Comparison of ENCODE assay signal across 14 cellular contexts in the genomic region with DNA sequence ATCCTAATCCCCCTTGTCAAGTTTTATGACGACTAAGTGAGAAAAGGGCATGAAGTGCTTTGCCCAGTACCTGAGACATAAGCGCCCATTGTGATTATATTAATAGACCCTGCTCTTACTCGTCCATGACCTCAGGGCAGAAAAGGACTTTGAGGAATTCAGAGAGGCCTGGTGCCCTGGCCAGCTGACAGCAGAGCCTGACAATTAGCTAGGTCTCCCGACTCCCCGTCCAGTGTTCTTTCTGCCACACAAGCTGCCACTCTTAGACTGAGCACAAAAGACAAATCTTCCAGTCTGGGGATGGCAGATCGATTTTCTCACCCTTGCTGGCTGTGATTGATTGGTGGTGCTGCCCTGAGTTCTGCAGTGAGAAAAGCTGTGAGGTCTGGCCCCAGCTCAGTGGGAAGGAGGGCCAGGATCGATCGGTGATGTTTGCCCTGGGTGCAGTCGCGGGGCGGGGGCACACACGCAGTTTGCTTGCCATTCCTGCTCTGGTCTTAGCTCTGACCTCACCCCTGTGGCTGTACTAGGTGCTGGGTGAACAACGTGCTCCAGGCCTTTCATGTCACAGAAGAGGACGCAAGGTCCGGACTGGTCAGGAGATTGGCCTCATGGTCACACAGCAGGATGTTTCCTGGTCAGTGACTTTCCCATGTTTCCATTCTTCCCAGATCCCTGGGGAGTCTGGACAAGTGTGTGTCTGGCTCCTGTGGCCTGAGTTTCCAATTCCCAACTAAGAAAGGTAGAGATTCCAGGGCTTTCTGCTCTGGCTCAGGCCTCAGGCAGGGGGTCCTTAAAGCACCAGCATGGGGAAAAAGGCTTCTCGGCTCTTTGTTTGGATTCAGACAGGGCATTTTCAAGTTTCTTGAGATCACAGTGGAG.
DNase-seq lines count a peak whose midpoint lies in the region; ATAC-seq and TF ChIP-seq lines count a peak whose summit lies in the region.
"Had no signal": no experiment of that assay in that cellular context is flagged by ENCODE, and none has a peak within 500 bp of the region (broad histone marks: within the 10 kb centered on the region; RNA-seq: fewer than 3 reads in every experiment).

No MANE protein-coding gene starts in this region.

- peaks cover 95% of the 10 kb centered on the region for H3K27me3 Mint-ChIP-seq in endodermal cell (ENCODE audit: insufficient read depth)
- peaks cover 0 to 9% (median 0%) of the 10 kb centered on the region in 5 donors for H3K27me3 Mint-ChIP-seq in naive thymus-derived CD4-positive, alpha-beta T cell
- H3K27me3 Mint-ChIP-seq in activated CD4-positive, alpha-beta T cell treated with anti-CD3 and anti-CD28 coated beads for 36 hours, result peaks cover 2% of the 10 kb centered on the region
- H3K27me3 Mint-ChIP-seq: activated T-cell treated with anti-CD3 and anti-CD28 coated beads, Interleukin-2, amount 50 U/mL, for 24 hours had no signal

- peaks cover 25% of the 10 kb centered on the region for H3K4me1 Mint-ChIP-seq in endodermal cell
- H3K4me1 Mint-ChIP-seq in naive thymus-derived CD4-positive, alpha-beta T cell, result peaks cover 0 to 2% (median 0%) of the 10 kb centered on the region in 7 donors
- no peaks in the 10 kb centered on the region for H3K4me1 Mint-ChIP-seq in activated CD4-positive, alpha-beta T cell treated with anti-CD3 and anti-CD28 coated beads for 36 hours

- no peaks in the 10 kb centered on the region for H3K79me1 ChIP-seq in mesenchymal stem cell (replicated peaks; ENCODE audit: low read length, poor library complexity, severe bottlenecking)

- H4K91ac ChIP-seq in mesenchymal stem cell (ENCODE audit: low read length), result peak overlapping the region; percentile 22

- H3K27ac Mint-ChIP-seq in endodermal cell, result peak overlapping the region; percentile 36
- no peak overlapping the region for H3K27ac Mint-ChIP-seq in naive thymus-derived CD4-positive, alpha-beta T cell
- no peak overlapping the region for H3K27ac Mint-ChIP-seq in activated CD4-positive, alpha-beta T cell treated with anti-CD3 and anti-CD28 coated beads for 36 hours
- H3K27ac Mint-ChIP-seq: activated T-cell treated with anti-CD3 and anti-CD28 coated beads, Interleukin-2, amount 50 U/mL, for 24 hours had no signal

- H3K18ac ChIP-seq in mesenchymal stem cell (ENCODE audit: low read depth in 1 of 2, low read length in 2 of 2), result peak overlapping the region; percentile 2 to 90

- POLR2A ChIA-PET in naive thymus-derived CD4-positive, alpha-beta T cell (lab: Charles Lee), result no interaction called here
- POLR2A ChIA-PET in activated CD4-positive, alpha-beta T cell treated with anti-CD3 and anti-CD28 coated beads for 36 hours (lab: Charles Lee), result no interaction called here

- H3K27me3 ChIP-seq in HUES64 (ENCODE audit: insufficient read depth, low read length) (no peaks in the 10 kb centered on the region), endodermal cell (ENCODE audit: control insufficient read depth, insufficient read depth, low read length, poor library complexity, severe bottlenecking) (peaks cover 97% of the 10 kb centered on the region), mesenchymal stem cell (ENCODE audit: control insufficient read depth in 1 of 2, insufficient read depth in 1 of 2, low read length in 2 of 2) (peaks cover 4 to 19% of the 10 kb centered on the region in 2 experiments)
- H3K27me3 ChIP-seq in naive thymus-derived CD4-positive, alpha-beta T cell (ENCODE audit: control insufficient read depth in 2 of 2, insufficient read depth in 2 of 2, low read length in 2 of 2), result no peaks in the 10 kb centered on the region
- H3K27me3 ChIP-seq: testis had no signal

- H3K9me3 Mint-ChIP-seq in endodermal cell, result no peaks in the 10 kb centered on the region
- H3K9me3 Mint-ChIP-seq in naive thymus-derived CD4-positive, alpha-beta T cell, result no peaks in the 10 kb centered on the region
- H3K9me3 Mint-ChIP-seq in activated CD4-positive, alpha-beta T cell treated with anti-CD3 and anti-CD28 coated beads for 36 hours (ENCODE audit: low read depth), result no peaks in the 10 kb centered on the region
- H3K9me3 Mint-ChIP-seq: activated T-cell treated with anti-CD3 and anti-CD28 coated beads, Interleukin-2, amount 50 U/mL, for 24 hours had no signal

- no peak overlapping the region for H3K4me3 Mint-ChIP-seq in endodermal cell
- no peak overlapping the region for H3K4me3 Mint-ChIP-seq in naive thymus-derived CD4-positive, alpha-beta T cell
- H3K4me3 Mint-ChIP-seq in activated CD4-positive, alpha-beta T cell treated with anti-CD3 and anti-CD28 coated beads for 36 hours, result no peak overlapping the region
- H3K4me3 Mint-ChIP-seq: activated T-cell treated with anti-CD3 and anti-CD28 coated beads, Interleukin-2, amount 50 U/mL, for 24 hours had no signal

- H3K36me3 ChIP-seq in HUES64 (ENCODE audit: insufficient read depth, low read length) (no peaks in the 10 kb centered on the region), endodermal cell (ENCODE audit: control insufficient read depth, insufficient read depth, low read length) (no peaks in the 10 kb centered on the region), mesenchymal stem cell (ENCODE audit: control insufficient read depth in 1 of 2, insufficient read depth in 2 of 2, low read depth in 1 of 2, low read length in 2 of 2) (no peaks in the 10 kb centered on the region)
- no peaks in the 10 kb centered on the region for H3K36me3 ChIP-seq in naive thymus-derived CD4-positive, alpha-beta T cell (ENCODE audit: control insufficient read depth in 2 of 3, insufficient read depth in 3 of 3, low read length in 3 of 3)

- CTCF ChIA-PET in naive thymus-derived CD4-positive, alpha-beta T cell (lab: Charles Lee), result no interaction called here
- CTCF ChIA-PET in activated CD4-positive, alpha-beta T cell treated with anti-CD3 and anti-CD28 coated beads for 36 hours (lab: Charles Lee), result interaction anchor here (0.6 kb wide), 1 partner anchor 271 kb away, joined by 3 read pairs; no protein-coding TSS in a partner anchor

- no peak overlapping the region for H3K27ac ChIP-seq in HUES64 (ENCODE audit: low read depth, low read length)
- peak overlapping the region; percentile 85 for H3K27ac ChIP-seq in endodermal cell (ENCODE audit: low read depth, low read length)
- H3K27ac ChIP-seq in mesenchymal stem cell (ENCODE audit: low read length, poor library complexity, severe bottlenecking), result no peak overlapping the region
- H3K27ac ChIP-seq in naive thymus-derived CD4-positive, alpha-beta T cell (ENCODE audit: low read depth, low read length), result no peak overlapping the region
- H3K27ac ChIP-seq: testis had no signal

- no peak overlapping the region for H2AFZ ChIP-seq in mesenchymal stem cell (ENCODE audit: low read depth, low read length)

- H2BK5ac ChIP-seq in mesenchymal stem cell (ENCODE audit: low read depth, low read length, poor library complexity, severe bottlenecking), result no peak overlapping the region

- H3K4ac ChIP-seq in mesenchymal stem cell (ENCODE audit: low read depth in 1 of 2, low read length in 2 of 2), result peak overlapping the region in 1 of 2 experiments; percentile 60

- 74% methylated on average over 16 of the region's 16 CpGs for whole genome bisulfite sequencing in HUES64
- 61 to 79% methylated on average over 9 to 16 of the region's 16 CpGs for WGBS in endodermal cell (ENCODE audit: insufficient coverage in 1 of 2, insufficient read length in 1 of 2), 2 experiments
- WGBS in mesenchymal stem cell, result 48% methylated on average over 16 of the region's 16 CpGs

- DNase-seq in endodermal cell (peak; percentile 73), mesenchymal stem cell (peak; percentile 51), sciatic nerve (ENCODE audit: low spot score) (no peak)
- no peak for DNase-seq in naive thymus-derived CD4-positive, alpha-beta T cell
- no peak for DNase-seq in activated CD4-positive, alpha-beta T cell treated with anti-CD3 and anti-CD28 coated beads, Interleukin-2, amount 50 U/mL, for 1 hour
- no peak for DNase-seq in activated CD4-positive, alpha-beta T cell treated with anti-CD3 and anti-CD28 coated beads for 36 hours
- DNase-seq: activated T-cell treated with anti-CD3 and anti-CD28 coated beads, Interleukin-2, amount 50 U/mL, for 24 hours; dermis blood vessel endothelial cell; HCEC 1CT; mucosa of descending colon; NCI-H2107; testis had no signal

- no peak overlapping the region for H2AK5ac ChIP-seq in mesenchymal stem cell (ENCODE audit: low read length, severe bottlenecking)

- intact Hi-C loops in sciatic nerve (cut with DNase I), result no loop called here
- intact Hi-C loops in naive thymus-derived CD4-positive, alpha-beta T cell (cut with micrococcal nuclease), result no loop called here
- intact Hi-C loops in activated CD4-positive, alpha-beta T cell treated with anti-CD3 and anti-CD28 coated beads for 36 hours (cut with DNase I, micrococcal nuclease), result no loop called here

- peak overlapping the region; percentile 6 to 95 for H2BK12ac ChIP-seq in mesenchymal stem cell (ENCODE audit: low read length in 2 of 2)

- peak overlapping the region; percentile 5 for H4K8ac ChIP-seq in mesenchymal stem cell (ENCODE audit: low read length)

- H3K36me3 Mint-ChIP-seq in endodermal cell (ENCODE audit: low read depth), result no peaks in the 10 kb centered on the region
- H3K36me3 Mint-ChIP-seq in naive thymus-derived CD4-positive, alpha-beta T cell, result no peaks in the 10 kb centered on the region
- no peaks in the 10 kb centered on the region for H3K36me3 Mint-ChIP-seq in activated CD4-positive, alpha-beta T cell treated with anti-CD3 and anti-CD28 coated beads for 36 hours (ENCODE audit: low read depth)

- H3K4me3 ChIP-seq in HUES64 (ENCODE audit: low read length) (no peak overlapping the region), endodermal cell (ENCODE audit: low read length) (no peak overlapping the region), mesenchymal stem cell (ENCODE audit: insufficient read depth in 1 of 2, low read depth in 1 of 2, low read length in 2 of 2) (no peak overlapping the region)
- H3K4me3 ChIP-seq in naive thymus-derived CD4-positive, alpha-beta T cell (ENCODE audit: low read length), result no peak overlapping the region
- H3K4me3 ChIP-seq: mucosa of descending colon, testis had no signal

- peak overlapping the region in 1 of 2 experiments; percentile 80 for H3K23ac ChIP-seq in mesenchymal stem cell (ENCODE audit: low read length in 2 of 2)

- H3K14ac ChIP-seq in mesenchymal stem cell (ENCODE audit: low read length in 2 of 2), result peak overlapping the region in 1 of 2 experiments; percentile 95

- H3K9me3 ChIP-seq in HUES64 (ENCODE audit: insufficient read depth, low read depth, low read length) (no peaks in the 10 kb centered on the region), endodermal cell (ENCODE audit: control insufficient read depth, low read length) (peaks cover 10% of the 10 kb centered on the region), mesenchymal stem cell (ENCODE audit: control insufficient read depth, low read length) (peaks cover 5% of the 10 kb centered on the region)
- H3K9me3 ChIP-seq in naive thymus-derived CD4-positive, alpha-beta T cell (ENCODE audit: control insufficient read depth in 2 of 3, low read length in 3 of 3), result no peaks in the 10 kb centered on the region
- H3K9me3 ChIP-seq: mucosa of descending colon, testis had no signal

- ATAC-seq in sciatic nerve, result peak; percentile 41
- ATAC-seq in naive thymus-derived CD4-positive, alpha-beta T cell, result no peak
- ATAC-seq in activated CD4-positive, alpha-beta T cell treated with anti-CD3 and anti-CD28 coated beads for 36 hours, result no peak
- ATAC-seq in HG03039 (IDR thresholded peaks at IDR 0.05; ENCODE audit: unreplicated experiment), result no peak
- ATAC-seq: mucosa of descending colon had no signal

- H2BK15ac ChIP-seq in mesenchymal stem cell (ENCODE audit: low read depth, poor library complexity, severe bottlenecking), result peak overlapping the region; percentile 31

- peak overlapping the region; percentile 40 for H2BK120ac ChIP-seq in mesenchymal stem cell (ENCODE audit: low read depth, low read length)

- H3K4me1 ChIP-seq in HUES64 (ENCODE audit: insufficient read depth, low read length), result peaks cover 10% of the 10 kb centered on the region
- peaks cover 20% of the 10 kb centered on the region for H3K4me1 ChIP-seq in endodermal cell (ENCODE audit: control insufficient read depth, insufficient read depth, low read length)
- H3K4me1 ChIP-seq in mesenchymal stem cell (ENCODE audit: control insufficient read depth, insufficient read depth, low read depth, low read length), result peaks cover 20% of the 10 kb centered on the region
- no peaks in the 10 kb centered on the region for H3K4me1 ChIP-seq in naive thymus-derived CD4-positive, alpha-beta T cell (ENCODE audit: control insufficient read depth in 2 of 2, insufficient read depth in 2 of 2, low read length in 2 of 2)
- H3K4me1 ChIP-seq: testis had no signal

- H3K9ac ChIP-seq in HUES64 (ENCODE audit: low read depth, low read length) (0 out of 2 replicates have a peak overlapping the region, but pooled peaks have one; percentile 15), endodermal cell (ENCODE audit: extremely low read depth, low read length, poor library complexity, severe bottlenecking) (peak overlapping the region; percentile 1), mesenchymal stem cell (ENCODE audit: low read length) (no peak overlapping the region)

- no peak for TF ChIP-seq CTCF in endodermal cell (conservative IDR thresholded peaks at IDR 0.05)

- H3K4me2 ChIP-seq in mesenchymal stem cell (ENCODE audit: low read length, poor library complexity, severe bottlenecking), result no peak overlapping the region

Comparison
In these comparisons a context has a peak if more than half of its experiments do, and no peak if none do; other contexts are left out.
1. DNase-seq: peak in endodermal cell (single experiment) and mesenchymal stem cell (single experiment); none in sciatic nerve (single experiment), naive thymus-derived CD4-positive, alpha-beta T cell (0 of 9), activated CD4-positive, alpha-beta T cell treated with anti-CD3 and anti-CD28 coated beads, Interleukin-2, amount 50 U/mL, for 1 hour (single experiment) and activated CD4-positive, alpha-beta T cell treated with anti-CD3 and anti-CD28 coated beads for 36 hours (single experiment).